ENCODE assay signal across 27 cellular contexts in genomic region chr1:65494671-65495070, GRCh38.
"Had no signal": no experiment of that assay in that cellular context is flagged by ENCODE, and none has a peak within 500 bp of the region (broad histone marks: within the 10 kb centered on the region; RNA-seq: fewer than 3 reads in every experiment).

No MANE protein-coding gene starts in this region.

- ATAC-seq: left cardiac atrium; left lung; natural killer cell; psoas muscle; stimulated activated memory B cell treated with anti-CD40 and anti-IgM and Interleukin-4, amounts not matched to agents 10 μg/mL and 1 μg/mL and 100 μg/mL, for 72 hours; stimulated activated naive CD8-positive, alpha-beta T cell treated with anti-CD3 and anti-CD28 coated beads, Interleukin-15, amount 100 ng/mL, for 72 hours; upper lobe of right lung had no signal

- H3K4me3 Mint-ChIP-seq: mesothelial cell of epicardium; naive B cell; natural killer cell; nephron progenitor cell; neural progenitor cell; stimulated activated memory B cell treated with anti-CD40 and anti-IgM and Interleukin-4, amounts not matched to agents 10 μg/mL and 1 μg/mL and 100 μg/mL, for 72 hours; stimulated activated naive CD8-positive, alpha-beta T cell treated with anti-CD3 and anti-CD28 coated beads, Interleukin-15, amount 100 ng/mL, for 72 hours had no signal

- H3K27ac ChIP-seq: left lung, neural progenitor cell, neutrophil, parathyroid adenoma, psoas muscle, testis, thyroid gland, transverse colon, upper lobe of right lung had no signal

- H3K27me3 ChIP-seq: left lung, neural progenitor cell, neutrophil, right lobe of liver, testis, thyroid gland, transverse colon, upper lobe of right lung had no signal

- H3K9me3 ChIP-seq: left lung, neutrophil, psoas muscle, right lobe of liver, testis, thyroid gland, transverse colon, upper lobe of right lung had no signal

- H3K9me3 Mint-ChIP-seq: naive B cell; natural killer cell; nephron progenitor cell; neural progenitor cell; stimulated activated memory B cell treated with anti-CD40 and anti-IgM and Interleukin-4, amounts not matched to agents 10 μg/mL and 1 μg/mL and 100 μg/mL, for 72 hours; stimulated activated naive CD8-positive, alpha-beta T cell treated with anti-CD3 and anti-CD28 coated beads, Interleukin-15, amount 100 ng/mL, for 72 hours had no signal

- DNase-seq: hippocampal formation; kidney glomerular epithelial cell; left cardiac atrium; left lung; mesendoderm; naive B cell; natural killer cell; nephron progenitor cell; occipital lobe; psoas muscle; right lobe of liver; stimulated activated CD4-positive, alpha-beta T cell treated with anti-CD3 and anti-CD28 coated beads, Interleukin-1b, Interleukin-23, amount 100 ng/mL, for 48 hours; stimulated activated CD4-positive, alpha-beta T cell treated with anti-CD3 and anti-CD28 coated beads, Interleukin-2, amount 100 ng/mL, for 48 hours; stimulated activated CD4-positive, alpha-beta T cell treated with anti-CD3 and anti-CD28 coated beads, Interleukin-4, amount 100 ng/mL, for 4 hours; stimulated activated CD8-positive, alpha-beta memory T cell treated with anti-CD3 and anti-CD28 coated beads, Interleukin-4, amount 100 ng/mL, for 48 hours; stimulated activated naive CD4-positive, alpha-beta T cell treated with Interleukin-2 at 50 U/mL for 16 hours; stimulated activated naive CD8-positive, alpha-beta T cell treated with anti-CD3 and anti-CD28 coated beads, Interleukin-15, amount 100 ng/mL, for 72 hours; substantia nigra; testis; thyroid gland; transverse colon; upper lobe of right lung had no signal

- H3K4me1 Mint-ChIP-seq: naive B cell; natural killer cell; nephron progenitor cell; neural progenitor cell; stimulated activated memory B cell treated with anti-CD40 and anti-IgM and Interleukin-4, amounts not matched to agents 10 μg/mL and 1 μg/mL and 100 μg/mL, for 72 hours; stimulated activated naive CD8-positive, alpha-beta T cell treated with anti-CD3 and anti-CD28 coated beads, Interleukin-15, amount 100 ng/mL, for 72 hours had no signal

- H3K27me3 Mint-ChIP-seq: stimulated activated memory B cell treated with anti-CD40 and anti-IgM and Interleukin-4, amounts not matched to agents 10 μg/mL and 1 μg/mL and 100 μg/mL, for 72 hours; stimulated activated naive CD8-positive, alpha-beta T cell treated with anti-CD3 and anti-CD28 coated beads, Interleukin-15, amount 100 ng/mL, for 72 hours had no signal

- H3K36me3 Mint-ChIP-seq: mesothelial cell of epicardium, naive B cell, natural killer cell, neural progenitor cell had no signal

- H3K27ac Mint-ChIP-seq: mesothelial cell of epicardium; naive B cell; natural killer cell; nephron progenitor cell; neural progenitor cell; stimulated activated memory B cell treated with anti-CD40 and anti-IgM and Interleukin-4, amounts not matched to agents 10 μg/mL and 1 μg/mL and 100 μg/mL, for 72 hours; stimulated activated naive CD8-positive, alpha-beta T cell treated with anti-CD3 and anti-CD28 coated beads, Interleukin-15, amount 100 ng/mL, for 72 hours had no signal
